ENCODE assay signal across 9 cellular contexts in the genomic region with DNA sequence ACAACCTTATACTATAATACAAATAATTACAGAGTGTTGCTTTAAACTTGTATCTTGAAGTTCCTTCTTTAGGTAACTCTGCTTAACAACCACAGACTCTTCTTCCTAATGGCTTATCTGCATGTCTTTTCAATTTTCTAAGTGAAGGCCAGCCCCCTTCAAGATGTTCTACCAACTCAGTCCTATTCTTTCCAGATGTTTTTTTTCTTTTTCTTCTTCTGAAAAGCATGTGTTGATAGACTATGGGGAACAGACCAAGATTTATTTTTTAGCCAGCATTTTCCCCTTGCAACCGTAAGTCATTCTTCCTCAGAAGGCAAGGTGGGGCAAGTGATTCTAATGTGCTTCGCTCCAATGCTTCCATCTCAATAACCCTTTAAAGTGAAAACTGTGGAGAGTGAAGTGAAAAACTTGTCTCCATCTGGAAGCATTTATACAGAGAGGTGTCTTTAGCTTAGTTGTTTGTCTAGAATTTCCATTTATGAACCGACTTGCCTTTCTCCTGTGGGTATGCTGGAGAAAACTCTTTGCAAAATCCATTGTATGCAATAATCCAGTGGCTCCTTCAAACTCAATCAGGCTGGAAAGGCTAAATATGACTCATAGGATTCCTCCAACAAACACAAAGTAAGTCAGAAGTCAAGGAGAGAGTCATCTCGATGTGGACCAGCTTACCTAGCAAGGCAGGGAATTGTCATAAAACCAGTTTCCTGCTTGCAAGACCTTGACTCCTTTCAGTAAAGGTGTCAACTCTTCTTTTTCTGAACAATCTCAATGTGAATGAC.
DNase-seq lines count a peak whose midpoint lies in the region; ATAC-seq and TF ChIP-seq lines count a peak whose summit lies in the region.
"Had no signal": no experiment of that assay in that cellular context is flagged by ENCODE, and none has a peak within 500 bp of the region (broad histone marks: within the 10 kb centered on the region; RNA-seq: fewer than 3 reads in every experiment).

No MANE protein-coding gene starts in this region.

- no peak for DNase-seq in T-helper 2 cell treated with Interferon-gamma antibody and Interleukin-4, amounts not matched to agents 5 μg/mL and 100 μg/mL, for 36 hours (ENCODE audit: low spot score)
- DNase-seq in foreskin keratinocyte (peak; percentile 66 to 83), spleen (no peak), KG1 (lab: John Stamatoyannopoulos, UW) (no peak), inferior parietal cortex (ENCODE audit: extremely low spot score) (no peak)
- DNase-seq: NCI-H748 treated with DMSO at 0.1 percent for 48 hours had no signal

- H3K9me3 Mint-ChIP-seq in T-helper 2 cell treated with Interferon-gamma antibody and Interleukin-4, amounts not matched to agents 5 μg/mL and 100 μg/mL, for 36 hours: no peaks in the 10 kb centered on the region

- no peak overlapping the region for H3K4me3 ChIP-seq in HEK293 (ENCODE audit: low read depth, low read length)
- H3K4me3 ChIP-seq in spleen: no peak overlapping the region

- peak overlapping the region; percentile 92 for H3K27ac Mint-ChIP-seq in T-helper 2 cell treated with Interferon-gamma antibody and Interleukin-4, amounts not matched to agents 5 μg/mL and 100 μg/mL, for 36 hours

- CTCF ChIA-PET in HEK293 (lab: Yijun Ruan, JAX): interaction anchor here (0.6 kb wide), 1 partner anchor 93 kb away, joined by 4 read pairs; no protein-coding TSS in a partner anchor

- peaks cover 3% of the 10 kb centered on the region for H3K36me3 Mint-ChIP-seq in T-helper 2 cell treated with Interferon-gamma antibody and Interleukin-4, amounts not matched to agents 5 μg/mL and 100 μg/mL, for 36 hours (ENCODE audit: low read depth)

- H3K27ac ChIP-seq in HEK293 (ENCODE audit: extremely low read depth, low read depth, low read length) (no peak overlapping the region), foreskin keratinocyte (peak overlapping the region; percentile 44), spleen (peak overlapping the region; percentile 80 to 95 (median 88))

- peaks cover 68% of the 10 kb centered on the region for H3K4me1 Mint-ChIP-seq in T-helper 2 cell treated with Interferon-gamma antibody and Interleukin-4, amounts not matched to agents 5 μg/mL and 100 μg/mL, for 36 hours (ENCODE audit: low read depth)

- no peaks in the 10 kb centered on the region for H3K36me3 ChIP-seq in HEK293 (ENCODE audit: control insufficient read depth in 2 of 2, insufficient read depth in 1 of 2, low read length in 2 of 2)
- no peaks in the 10 kb centered on the region for H3K36me3 ChIP-seq in spleen

- TF ChIP-seq CTCF in HEK293 (tag by site-specific recombination; IDR thresholded peaks at IDR 0.05) (no peak), foreskin keratinocyte (conservative IDR thresholded peaks at IDR 0.05) (no peak), spleen (IDR thresholded peaks at IDR 0.05 in 8 of 11, conservative IDR thresholded peaks at IDR 0.05 in 3 of 11) (no peak)

- peak overlapping the region; percentile 82 for H3K4me3 Mint-ChIP-seq in T-helper 2 cell treated with Interferon-gamma antibody and Interleukin-4, amounts not matched to agents 5 μg/mL and 100 μg/mL, for 36 hours

- no peak for TF ChIP-seq POLR2A in spleen (IDR thresholded peaks at IDR 0.05)

- WGBS in spleen, 5 donors: 54 to 70% (median 59%) methylated on average over 4 of the region's 4 CpGs

- H3K27me3 ChIP-seq in foreskin keratinocyte (no peaks in the 10 kb centered on the region), spleen (replicated peaks in 1 of 7) (no peaks in the 10 kb centered on the region)

- H3K27me3 Mint-ChIP-seq in T-helper 2 cell treated with Interferon-gamma antibody and Interleukin-4, amounts not matched to agents 5 μg/mL and 100 μg/mL, for 36 hours (ENCODE audit: low read depth): no peaks in the 10 kb centered on the region

- no peaks in the 10 kb centered on the region for H3K4me1 ChIP-seq in HEK293 (ENCODE audit: control insufficient read depth, insufficient read depth, low read length)
- H3K4me1 ChIP-seq in foreskin keratinocyte: peaks cover 32% of the 10 kb centered on the region
- peaks cover 65 to 93% (median 83%) of the 10 kb centered on the region in 6 donors for H3K4me1 ChIP-seq in spleen

- peak; percentile 89 for ATAC-seq in foreskin keratinocyte
- ATAC-seq in GM21723 (IDR thresholded peaks at IDR 0.05; ENCODE audit: unreplicated experiment): no peak
- ATAC-seq in HG03460 (IDR thresholded peaks at IDR 0.05; ENCODE audit: unreplicated experiment): no peak

- no peaks in the 10 kb centered on the region for H3K9me3 ChIP-seq in HEK293 (ENCODE audit: control insufficient read depth, insufficient read depth, low read depth, low read length)
- no peaks in the 10 kb centered on the region for H3K9me3 ChIP-seq in spleen

- intact Hi-C loops in spleen (cut with DNase I; ENCODE audit: low total_unique reads): no loop called here

- POLR2A ChIA-PET in HEK293 (lab: Yijun Ruan, JAX): no interaction called here

TF ChIP-seq in HEK293, 187 proteins besides CTCF, POLR2A, EP300 and RAD21:
- TF ChIP-seq ZNF501 (tag by site-specific recombination; IDR thresholded peaks at IDR 0.05) (no peak), PRDM1 (tag by site-specific recombination; IDR thresholded peaks at IDR 0.05) (peak; percentile 67)
- TF ChIP-seq, protein P1, sequence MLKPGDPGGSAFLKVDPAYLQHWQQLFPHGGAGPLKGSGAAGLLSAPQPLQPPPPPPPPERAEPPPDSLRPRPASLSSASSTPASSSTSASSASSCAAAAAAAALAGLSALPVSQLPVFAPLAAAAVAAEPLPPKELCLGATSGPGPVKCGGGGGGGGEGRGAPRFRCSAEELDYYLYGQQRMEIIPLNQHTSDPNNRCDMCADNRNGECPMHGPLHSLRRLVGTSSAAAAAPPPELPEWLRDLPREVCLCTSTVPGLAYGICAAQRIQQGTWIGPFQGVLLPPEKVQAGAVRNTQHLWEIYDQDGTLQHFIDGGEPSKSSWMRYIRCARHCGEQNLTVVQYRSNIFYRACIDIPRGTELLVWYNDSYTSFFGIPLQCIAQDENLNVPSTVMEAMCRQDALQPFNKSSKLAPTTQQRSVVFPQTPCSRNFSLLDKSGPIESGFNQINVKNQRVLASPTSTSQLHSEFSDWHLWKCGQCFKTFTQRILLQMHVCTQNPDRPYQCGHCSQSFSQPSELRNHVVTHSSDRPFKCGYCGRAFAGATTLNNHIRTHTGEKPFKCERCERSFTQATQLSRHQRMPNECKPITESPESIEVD (tag by site-specific recombination; IDR thresholded peaks at IDR 0.05): 0 out of 2 replicates have a peak, but pooled peaks have one; percentile 36

Comparison
In these comparisons a context has a peak if more than half of its experiments do, and no peak if none do; other contexts are left out.
1. DNase-seq: peak in foreskin keratinocyte (2 of 2); none in T-helper 2 cell treated with Interferon-gamma antibody and Interleukin-4, amounts not matched to agents 5 μg/mL and 100 μg/mL, for 36 hours (single experiment), spleen (single experiment), KG1 (single experiment) and inferior parietal cortex (single experiment).